15 cellular contexts compared by ENCODE assay signal in the genomic region with DNA sequence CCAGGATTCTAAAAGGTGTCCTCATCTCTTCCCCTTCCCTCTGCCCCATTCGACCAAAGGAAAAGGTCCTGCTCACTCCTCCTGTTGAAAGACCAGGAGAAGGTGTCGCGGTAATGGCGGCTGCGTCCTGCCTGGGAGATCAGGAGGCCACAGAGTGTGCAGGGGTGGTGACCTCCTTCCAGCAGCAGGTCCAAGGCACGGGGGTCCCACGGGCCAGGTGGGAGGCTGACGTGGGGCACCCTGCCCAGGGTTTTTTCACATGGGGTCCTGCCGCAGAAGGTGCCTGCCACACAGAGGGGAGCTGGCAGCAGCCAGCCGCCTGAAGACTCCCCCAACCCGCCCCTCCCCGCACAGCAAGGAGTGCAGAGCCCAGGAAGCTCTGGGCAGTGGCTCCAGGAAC. TPM values are rescaled to one million over a fixed set of nuclear protein-coding genes. Genes with fewer than 3 reads are reported as not detected.
DNase-seq lines count a peak whose midpoint lies in the region; ATAC-seq and TF ChIP-seq lines count a peak whose summit lies in the region.
"Had no signal": no experiment of that assay in that cellular context is flagged by ENCODE, and none has a peak within 500 bp of the region (broad histone marks: within the 10 kb centered on the region; RNA-seq: fewer than 3 reads in every experiment).

No MANE protein-coding gene starts in this region.

- H3K4me3 Mint-ChIP-seq in chondrocyte (ENCODE audit: unreplicated experiment) = no peak overlapping the region
- H3K4me3 Mint-ChIP-seq: CD4-positive, alpha-beta T cell had no signal

- H3K36me3 Mint-ChIP-seq in chondrocyte (ENCODE audit: low read depth) = no peaks in the 10 kb centered on the region

- H3K4me1 ChIP-seq in right atrium auricular region (no peaks in the 10 kb centered on the region), lower lobe of right lung (no peaks in the 10 kb centered on the region), spleen (no peaks in the 10 kb centered on the region)
- H3K4me1 ChIP-seq: BE2C, Caco-2, HAP-1 had no signal

- H3K27me3 Mint-ChIP-seq in chondrocyte (ENCODE audit: low read depth) = peaks cover 4% of the 10 kb centered on the region

- no peak for TF ChIP-seq CTCF in right atrium auricular region (IDR thresholded peaks at IDR 0.05)
- no peak for TF ChIP-seq CTCF in chondrocyte (IDR thresholded peaks at IDR 0.05)
- no peak for TF ChIP-seq CTCF in lower lobe of right lung (IDR thresholded peaks at IDR 0.05)
- TF ChIP-seq CTCF in spleen (IDR thresholded peaks at IDR 0.05 in 8 of 11, conservative IDR thresholded peaks at IDR 0.05 in 3 of 11) = no peak

- 84 to 97% (median 90%) methylated on average over 4 to 12 of the region's 12 CpGs for WGBS in spleen, 5 donors

- H3K9me3 Mint-ChIP-seq in chondrocyte (ENCODE audit: low read depth) = no peaks in the 10 kb centered on the region
- H3K9me3 Mint-ChIP-seq: CD4-positive, alpha-beta T cell had no signal

- no peak overlapping the region for H3K27ac Mint-ChIP-seq in chondrocyte (ENCODE audit: unreplicated experiment)
- H3K27ac Mint-ChIP-seq: CD4-positive, alpha-beta T cell had no signal

- H3K27ac ChIP-seq in right atrium auricular region (no peak overlapping the region), lower lobe of right lung (no peak overlapping the region), spleen (no peak overlapping the region)

- H3K4me3 ChIP-seq in right atrium auricular region (no peak overlapping the region), lower lobe of right lung (no peak overlapping the region), spleen (no peak overlapping the region)
- H3K4me3 ChIP-seq: HAP-1 had no signal

- H3K27me3 ChIP-seq in right atrium auricular region (no peaks in the 10 kb centered on the region), lower lobe of right lung (ENCODE audit: low read depth) (no peaks in the 10 kb centered on the region), spleen (replicated peaks in 1 of 7) (peaks cover 0 to 19% (median 0%) of the 10 kb centered on the region in 7 donors)
- H3K27me3 ChIP-seq: BE2C had no signal

- ATAC-seq in left ventricle myocardium superior = no peak
- no peak for ATAC-seq in lower lobe of right lung
- ATAC-seq: HepG2 had no signal

- no peak for TF ChIP-seq POLR2A in spleen (IDR thresholded peaks at IDR 0.05)

- H3K36me3 ChIP-seq in right atrium auricular region (no peaks in the 10 kb centered on the region), lower lobe of right lung (no peaks in the 10 kb centered on the region), spleen (no peaks in the 10 kb centered on the region)
- H3K36me3 ChIP-seq: BE2C, HAP-1 had no signal

- no peaks in the 10 kb centered on the region for H3K9me3 ChIP-seq in right atrium auricular region
- no peaks in the 10 kb centered on the region for H3K9me3 ChIP-seq in lower lobe of right lung
- H3K9me3 ChIP-seq in spleen = no peaks in the 10 kb centered on the region
- H3K9me3 ChIP-seq: BE2C, Caco-2, HAP-1 had no signal

- intact Hi-C loops in left ventricle myocardium superior (cut with micrococcal nuclease) (no loop called here), lower lobe of right lung (cut with DNase I) (no loop called here), spleen (cut with DNase I; ENCODE audit: low total_unique reads) (no loop called here)

- H3K4me1 Mint-ChIP-seq in chondrocyte (ENCODE audit: low read depth) = no peaks in the 10 kb centered on the region

- DNase-seq in left ventricle myocardium superior = peak; percentile 18
- DNase-seq in right atrium auricular region (ENCODE audit: low spot score) = no peak
- DNase-seq in chondrocyte (ENCODE audit: low spot score) = peak; percentile 63
- DNase-seq in lower lobe of right lung = peak; percentile 28
- DNase-seq in spleen = peak; percentile 66
- no peak for DNase-seq in activated T-cell treated with anti-CD3 and anti-CD28 coated beads, Interleukin-2, amount 50 U/mL, for 1 hour
- DNase-seq in T-helper 1 cell = no peak
- no peak for DNase-seq in KBM-7
- DNase-seq: ACHN; BE2C; C1 segment of cervical spinal cord; Caco-2; CD4-positive, alpha-beta T cell had no signal

- in situ Hi-C loops in KBM-7 (cut with MboI; ENCODE audit: low pct_unique_long_range_greater_than_20kb, low sequenced_read_pairs) = no loop called here

RNA-seq across cellular contexts. Expression of gene ADAMTS2, which starts 22.2 kb away (rescaled TPM):
- total RNA-seq in left ventricle myocardium superior = 4.3 TPM
- total RNA-seq in right atrium auricular region = 10 to 100 TPM; 13.6 to 13.7 TPM
- 17.9 to 93.2 TPM (median 91.2 TPM) in 3 replicates for total RNA-seq in chondrocyte
- 13.0 TPM for total RNA-seq in lower lobe of right lung
- total RNA-seq in spleen = 100 to 1,000 TPM in 1 of 7 donors, 10 to 100 TPM in 6; 44.0 to 101 (median 64.5) TPM
- polyA plus RNA-seq in spleen = 10 to 100 TPM in 1 of 3 donors, 1 to 10 TPM in 2; 4.0 to 16.8 (median 4.4) TPM
- total RNA-seq: CD4-positive, alpha-beta T cell had no signal

Comparison
In these comparisons a context has a peak if more than half of its experiments do, and no peak if none do; other contexts are left out.
1. DNase-seq: peak in left ventricle myocardium superior (single experiment), chondrocyte (single experiment), lower lobe of right lung (single experiment) and spleen (single experiment); none in right atrium auricular region (single experiment), activated T-cell treated with anti-CD3 and anti-CD28 coated beads, Interleukin-2, amount 50 U/mL, for 1 hour (single experiment), T-helper 1 cell (0 of 5) and KBM-7 (single experiment).